8 cellular contexts compared by ENCODE assay signal in the genomic region with DNA sequence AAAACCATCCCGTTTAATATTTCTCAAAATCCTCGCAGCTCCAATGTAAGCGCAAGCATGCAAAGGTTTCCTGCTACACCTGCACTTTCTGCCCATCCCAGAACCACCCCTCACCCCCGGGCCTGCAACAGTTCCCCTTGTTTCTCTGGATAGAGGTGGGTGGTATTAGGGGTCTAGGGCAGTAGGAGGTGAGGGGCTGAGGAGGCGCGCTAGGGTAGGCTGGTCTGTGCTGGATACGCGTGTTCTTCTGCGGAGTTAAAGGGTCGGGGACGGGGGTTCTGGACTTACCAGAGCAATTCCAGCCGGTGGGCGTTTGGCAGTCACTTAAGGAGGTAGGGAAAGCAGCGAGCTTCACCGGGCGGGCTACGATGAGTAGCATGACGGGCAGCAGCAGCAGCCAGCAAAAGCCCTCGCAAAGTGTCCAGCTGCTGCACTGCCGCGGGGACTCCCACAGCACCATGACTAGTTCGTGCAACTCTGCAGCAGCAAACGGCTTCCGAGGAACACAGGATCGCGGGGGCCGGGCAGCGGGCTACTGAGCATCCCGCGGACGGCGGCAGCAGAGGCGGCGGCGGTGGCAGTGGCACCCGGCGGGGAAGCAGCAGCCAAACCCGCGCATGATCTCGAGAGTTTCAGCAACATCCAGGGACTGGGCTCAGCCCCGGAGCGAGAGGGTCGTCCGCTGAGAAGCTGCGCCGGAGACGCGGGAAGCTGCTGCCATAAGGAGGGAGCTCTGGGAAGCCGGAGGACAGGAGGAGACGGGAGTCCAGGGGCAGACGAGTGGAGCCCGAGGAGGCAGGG. TPM values are rescaled to one million over a fixed set of nuclear protein-coding genes. Genes with fewer than 3 reads are reported as not detected.
A peak's percentile ranks its signal among the peaks of the same experiment; 100 is the strongest.
DNase-seq lines count a peak whose midpoint lies in the region; ATAC-seq and TF ChIP-seq lines count a peak whose summit lies in the region.

No MANE protein-coding gene starts in this region.

- H3K4me3 Mint-ChIP-seq in osteocyte (ENCODE audit: unreplicated experiment), result peak overlapping the region; percentile 98

- peak overlapping the region; percentile 92 for H3K27ac Mint-ChIP-seq in osteocyte (ENCODE audit: unreplicated experiment)

- peaks cover 53% of the 10 kb centered on the region for H3K4me1 Mint-ChIP-seq in osteocyte (ENCODE audit: unreplicated experiment)

- no peaks in the 10 kb centered on the region for H3K36me3 ChIP-seq in ACC112 (ENCODE audit: insufficient read depth, low read length)
- H3K36me3 ChIP-seq in HUES6 (ENCODE audit: control insufficient read depth, insufficient read depth, low read length), result no peaks in the 10 kb centered on the region

- H3K27ac ChIP-seq in ACC112 (ENCODE audit: low read depth, low read length) (no peak overlapping the region), HUES6 (ENCODE audit: low read depth, low read length) (no peak overlapping the region)

- peak; percentile 27 for DNase-seq in activated T-cell treated with anti-CD3 and anti-CD28 coated beads, Interleukin-2, amount 50 U/mL, for 1 hour
- DNase-seq in fibroblast of villous mesenchyme (ENCODE audit: low read depth), result no peak
- DNase-seq in osteocyte (ENCODE audit: extremely low spot score, unreplicated experiment), result peak; percentile 87
- DNase-seq in LoVo (ENCODE audit: low spot score), result no peak
- no peak for DNase-seq in putamen (ENCODE audit: low spot score)

- H3K9me3 ChIP-seq in HUES6 (ENCODE audit: control insufficient read depth, insufficient read depth, low read depth, low read length), result no peaks in the 10 kb centered on the region

- no peaks in the 10 kb centered on the region for H3K9me3 Mint-ChIP-seq in osteocyte (ENCODE audit: unreplicated experiment)

- no peaks in the 10 kb centered on the region for H3K79me2 ChIP-seq in ACC112 (ENCODE audit: control insufficient read depth, insufficient read depth, low read length, unreplicated experiment)

- H3K4me1 ChIP-seq in ACC112 (ENCODE audit: control insufficient read depth, insufficient read depth, low read length, unreplicated experiment) (no peaks in the 10 kb centered on the region), HUES6 (ENCODE audit: control insufficient read depth, insufficient read depth, low read length) (peaks cover 10% of the 10 kb centered on the region)

- H3K4me3 ChIP-seq in ACC112 (ENCODE audit: low read depth, low read length) (peak overlapping the region; percentile 86), HUES6 (ENCODE audit: low read depth, low read length) (peak overlapping the region; percentile 69), fibroblast of villous mesenchyme (ENCODE audit: low read depth, low read length) (peak overlapping the region; percentile 58)

- H2AFZ ChIP-seq in ACC112 (ENCODE audit: low read length, unreplicated experiment), result peak overlapping the region; percentile 66

- H3K9ac ChIP-seq in HUES6 (ENCODE audit: low read length), result peak overlapping the region; percentile 3

- ATAC-seq in GM19395 (IDR thresholded peaks at IDR 0.05; ENCODE audit: unreplicated experiment), result peak; percentile 39

- peaks cover 3% of the 10 kb centered on the region for H3K36me3 Mint-ChIP-seq in osteocyte (ENCODE audit: unreplicated experiment)

- H3K27me3 ChIP-seq in ACC112 (ENCODE audit: insufficient read depth, low read length) (peaks cover 48% of the 10 kb centered on the region), HUES6 (ENCODE audit: control insufficient read depth, insufficient read depth, low read length) (peaks cover 78% of the 10 kb centered on the region)

- no peaks in the 10 kb centered on the region for H3K27me3 Mint-ChIP-seq in osteocyte (ENCODE audit: unreplicated experiment)

- TF ChIP-seq CTCF in fibroblast of villous mesenchyme (IDR thresholded peaks at IDR 0.05; ENCODE audit: insufficient read depth, low read depth, low read length) (no peak), osteocyte (IDR thresholded peaks at IDR 0.05) (no peak)

RNA-seq across cellular contexts. Expression of a gene that starts 0.5 kb away (rescaled TPM):
- total RNA-seq in fibroblast of villous mesenchyme, result not detected in 2 replicates
- total RNA-seq in osteocyte, result 46.8 and 51.2 TPM in 2 replicates

Comparison
In these comparisons a context has a peak if more than half of its experiments do, and no peak if none do; other contexts are left out.
1. DNase-seq: peak in activated T-cell treated with anti-CD3 and anti-CD28 coated beads, Interleukin-2, amount 50 U/mL, for 1 hour (single experiment) and osteocyte (single experiment); none in fibroblast of villous mesenchyme (single experiment), LoVo (single experiment) and putamen (single experiment).
2. RNA of a gene that starts 0.5 kb away (total RNA-seq): 46.8 to 51.2 TPM in osteocyte; not detected in fibroblast of villous mesenchyme; every median in the first group is over 10 times any median in the second.
3. Peak in every context shown above with its lines, with median percentiles within 50 percentile points of each other: H3K4me3 ChIP-seq.